In the genomic region with DNA sequence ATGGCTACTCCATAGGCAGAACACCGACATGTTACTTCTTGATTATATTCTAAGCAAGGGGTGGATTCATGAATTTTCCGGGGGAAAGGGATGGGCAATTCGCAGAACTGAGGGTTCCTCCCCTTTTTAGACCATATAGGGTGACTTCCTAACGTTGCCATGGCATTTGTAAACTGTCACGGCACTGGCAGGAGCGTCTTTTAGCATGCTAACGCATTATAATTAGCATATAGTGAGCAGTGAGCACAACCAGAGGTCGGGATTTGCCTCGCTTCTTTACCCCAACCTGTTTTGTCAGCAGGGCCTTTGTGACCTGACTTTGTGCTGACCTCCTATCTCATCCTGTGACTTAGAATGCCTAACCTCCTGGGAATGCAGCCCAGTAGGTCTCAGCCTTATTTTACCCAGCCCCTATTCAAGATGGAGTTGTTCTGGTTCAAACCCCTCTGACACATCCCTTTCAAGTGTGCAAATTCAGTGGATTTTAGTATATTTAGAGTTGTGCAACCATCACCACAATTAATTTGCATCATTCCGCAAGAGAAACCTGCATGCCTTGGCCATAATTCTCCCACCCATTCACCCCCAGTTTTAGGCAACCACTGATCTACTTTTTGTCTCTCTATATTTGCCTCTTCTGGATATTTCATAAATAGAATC, we compare ENCODE assay signal across 10 cellular contexts. TPM values are rescaled to one million over a fixed set of nuclear protein-coding genes. Genes with fewer than 3 reads are reported as not detected.
DNase-seq lines count a peak whose midpoint lies in the region; ATAC-seq and TF ChIP-seq lines count a peak whose summit lies in the region.
"Had no signal": no experiment of that assay in that cellular context is flagged by ENCODE, and none has a peak within 500 bp of the region (broad histone marks: within the 10 kb centered on the region; RNA-seq: fewer than 3 reads in every experiment).

No MANE protein-coding gene starts in this region.

- no peak overlapping the region for H3K27ac Mint-ChIP-seq in CD14-positive monocyte
- H3K27ac Mint-ChIP-seq in stimulated activated naive CD8-positive, alpha-beta T cell treated with anti-CD3 and anti-CD28 coated beads, Interleukin-15, amount 100 ng/mL, for 72 hours = no peak overlapping the region

- 68 to 82% methylated on average over 10 of the region's 10 CpGs for WGBS in sigmoid colon, 2 donors

- no peak for TF ChIP-seq POLR2A in sigmoid colon (IDR thresholded peaks at IDR 0.05)

- no peaks in the 10 kb centered on the region for H3K9me3 ChIP-seq in HEK293 (ENCODE audit: control insufficient read depth, insufficient read depth, low read depth, low read length)
- H3K9me3 ChIP-seq in iPS-18a (ENCODE audit: control insufficient read depth, low read depth, low read length) = no peaks in the 10 kb centered on the region
- no peaks in the 10 kb centered on the region for H3K9me3 ChIP-seq in sigmoid colon

- H3K36me3 ChIP-seq in HEK293 (ENCODE audit: control insufficient read depth in 2 of 2, insufficient read depth in 1 of 2, low read length in 2 of 2) = peaks cover 5 to 8% of the 10 kb centered on the region in 2 experiments; a peak in 2 of 3 replicates
- no peaks in the 10 kb centered on the region for H3K36me3 ChIP-seq in iPS-18a (ENCODE audit: control insufficient read depth, low read depth, low read length)
- no peaks in the 10 kb centered on the region for H3K36me3 ChIP-seq in sigmoid colon

- TF ChIP-seq CTCF in HEK293 (tag by site-specific recombination; IDR thresholded peaks at IDR 0.05) (no peak), cardiac fibroblast (IDR thresholded peaks at IDR 0.05; ENCODE audit: low read depth, low read length) (no peak), sigmoid colon (IDR thresholded peaks at IDR 0.05) (no peak), CD14-positive monocyte (IDR thresholded peaks at IDR 0.05) (no peak)

- H3K4me1 ChIP-seq in HEK293 (ENCODE audit: control insufficient read depth, insufficient read depth, low read length) (peaks cover 19% of the 10 kb centered on the region), iPS-18a (ENCODE audit: control insufficient read depth, low read depth, low read length) (peaks cover 35% of the 10 kb centered on the region), sigmoid colon (peaks cover 0 to 68% (median 61%) of the 10 kb centered on the region in 4 donors)

- peaks cover 0 to 5% (median 0%) of the 10 kb centered on the region in 7 donors for H3K9me3 Mint-ChIP-seq in CD14-positive monocyte
- H3K9me3 Mint-ChIP-seq in stimulated activated naive CD8-positive, alpha-beta T cell treated with anti-CD3 and anti-CD28 coated beads, Interleukin-15, amount 100 ng/mL, for 72 hours = no peaks in the 10 kb centered on the region

- H3K4me3 ChIP-seq in HEK293 (ENCODE audit: low read depth, low read length) (no peak overlapping the region), cardiac fibroblast (replicated peaks in 1 of 2; ENCODE audit: low read depth in 2 of 2, low read length in 2 of 2) (peak overlapping the region in 1 of 2 donors; percentile 24), iPS-18a (ENCODE audit: low read length) (peak overlapping the region; percentile 66), sigmoid colon (peak overlapping the region in 3 of 4 donors; percentile 15 to 35 (median 18))

- POLR2A ChIA-PET in HEK293 (lab: Yijun Ruan, JAX) = no interaction called here

- DNase-seq in cardiac fibroblast (ENCODE audit: low read depth in 2 of 2) (peak; percentile 35 to 49), sigmoid colon (no peak), AG20443 (ENCODE audit: low spot score) (no peak), CD14-positive monocyte (ENCODE audit: low spot score) (no peak), cerebellar nuclear complex (lab: John Stamatoyannopoulos, UW) (no peak)
- no peak for DNase-seq in stimulated activated naive CD8-positive, alpha-beta T cell treated with anti-CD3 and anti-CD28 coated beads, Interleukin-15, amount 100 ng/mL, for 72 hours
- DNase-seq: activated CD4-positive, alpha-beta T cell treated with anti-CD3 and anti-CD28 coated beads for 4 hours; stimulated activated naive CD4-positive, alpha-beta T cell treated with Interleukin-2 at 50 U/mL for 16 hours had no signal

- no peak for TF ChIP-seq EP300 in sigmoid colon (IDR thresholded peaks at IDR 0.05)

- H3K27me3 Mint-ChIP-seq in CD14-positive monocyte (ENCODE audit: low read depth in 3 of 3) = peaks cover 0 to 2% (median 0%) of the 10 kb centered on the region in 3 donors
- H3K27me3 Mint-ChIP-seq in stimulated activated naive CD8-positive, alpha-beta T cell treated with anti-CD3 and anti-CD28 coated beads, Interleukin-15, amount 100 ng/mL, for 72 hours = no peaks in the 10 kb centered on the region

- peak overlapping the region; percentile 68 for H3K9ac ChIP-seq in iPS-18a (ENCODE audit: low read length)

- peaks cover 5 to 14% of the 10 kb centered on the region in 2 donors for H3K36me3 Mint-ChIP-seq in CD14-positive monocyte

- peaks cover 12% of the 10 kb centered on the region for H3K4me1 Mint-ChIP-seq in CD14-positive monocyte
- H3K4me1 Mint-ChIP-seq in stimulated activated naive CD8-positive, alpha-beta T cell treated with anti-CD3 and anti-CD28 coated beads, Interleukin-15, amount 100 ng/mL, for 72 hours = peaks cover 10% of the 10 kb centered on the region

- H3K4me3 Mint-ChIP-seq in CD14-positive monocyte = no peak overlapping the region
- H3K4me3 Mint-ChIP-seq in stimulated activated naive CD8-positive, alpha-beta T cell treated with anti-CD3 and anti-CD28 coated beads, Interleukin-15, amount 100 ng/mL, for 72 hours = no peak overlapping the region

- CTCF ChIA-PET in HEK293 (lab: Yijun Ruan, JAX) = no interaction called here

- no peak for ATAC-seq in stimulated activated naive CD8-positive, alpha-beta T cell treated with anti-CD3 and anti-CD28 coated beads, Interleukin-15, amount 100 ng/mL, for 72 hours

- no peak overlapping the region for H3K27ac ChIP-seq in HEK293 (ENCODE audit: extremely low read depth, low read depth, low read length)
- H3K27ac ChIP-seq in iPS-18a (ENCODE audit: low read length) = peak overlapping the region; percentile 93
- H3K27ac ChIP-seq in sigmoid colon = peak overlapping the region in 3 of 4 donors; percentile 66 to 72 (median 70)

- H3K27me3 ChIP-seq in iPS-18a (ENCODE audit: control insufficient read depth, insufficient read depth, low read length) (no peaks in the 10 kb centered on the region), sigmoid colon (no peaks in the 10 kb centered on the region)

- intact Hi-C loops in sigmoid colon (cut with DNase I) (no loop called here), CD14-positive monocyte (cut with micrococcal nuclease) (no loop called here)

TF ChIP-seq in HEK293, 187 proteins besides CTCF, POLR2A, EP300 and RAD21:
- TF ChIP-seq ZNF521 (tag by site-specific recombination; IDR thresholded peaks at IDR 0.05) = no peak
- TF ChIP-seq, protein P1, sequence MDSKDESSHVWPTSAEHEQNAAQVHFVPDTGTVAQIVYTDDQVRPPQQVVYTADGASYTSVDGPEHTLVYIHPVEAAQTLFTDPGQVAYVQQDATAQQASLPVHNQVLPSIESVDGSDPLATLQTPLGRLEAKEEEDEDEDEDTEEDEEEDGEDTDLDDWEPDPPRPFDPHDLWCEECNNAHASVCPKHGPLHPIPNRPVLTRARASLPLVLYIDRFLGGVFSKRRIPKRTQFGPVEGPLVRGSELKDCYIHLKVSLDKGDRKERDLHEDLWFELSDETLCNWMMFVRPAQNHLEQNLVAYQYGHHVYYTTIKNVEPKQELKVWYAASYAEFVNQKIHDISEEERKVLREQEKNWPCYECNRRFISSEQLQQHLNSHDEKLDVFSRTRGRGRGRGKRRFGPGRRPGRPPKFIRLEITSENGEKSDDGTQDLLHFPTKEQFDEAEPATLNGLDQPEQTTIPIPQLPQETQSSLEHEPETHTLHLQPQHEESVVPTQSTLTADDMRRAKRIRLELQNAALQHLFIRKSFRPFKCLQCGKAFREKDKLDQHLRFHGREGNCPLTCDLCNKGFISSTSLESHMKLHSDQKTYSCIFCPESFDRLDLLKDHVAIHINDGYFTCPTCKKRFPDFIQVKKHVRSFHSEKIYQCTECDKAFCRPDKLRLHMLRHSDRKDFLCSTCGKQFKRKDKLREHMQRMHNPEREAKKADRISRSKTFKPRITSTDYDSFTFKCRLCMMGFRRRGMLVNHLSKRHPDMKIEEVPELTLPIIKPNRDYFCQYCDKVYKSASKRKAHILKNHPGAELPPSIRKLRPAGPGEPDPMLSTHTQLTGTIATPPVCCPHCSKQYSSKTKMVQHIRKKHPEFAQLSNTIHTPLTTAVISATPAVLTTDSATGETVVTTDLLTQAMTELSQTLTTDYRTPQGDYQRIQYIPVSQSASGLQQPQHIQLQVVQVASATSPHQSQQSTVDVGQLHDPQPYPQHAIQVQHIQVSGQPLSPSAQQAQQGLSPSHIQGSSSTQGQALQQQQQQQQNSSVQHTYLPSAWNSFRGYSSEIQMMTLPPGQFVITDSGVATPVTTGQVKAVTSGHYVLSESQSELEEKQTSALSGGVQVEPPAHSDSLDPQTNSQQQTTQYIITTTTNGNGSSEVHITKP (tag by site-specific recombination; IDR thresholded peaks at IDR 0.05) = 0 out of 2 replicates have a peak, but pooled peaks have one; percentile 30

RNA-seq across cellular contexts. Expression of gene PALS1, which starts 27.4 kb away (rescaled TPM):
- total RNA-seq in sigmoid colon = 10 to 100 TPM; 20.2 to 29.4 (median 23.0) TPM
- polyA plus RNA-seq in sigmoid colon (10 to 100 TPM; 10.8 to 35.8 (median 19.8) TPM), CD14-positive monocyte (1 to 10 TPM in 1 of 2 donors, under 1 TPM in 1; 0.95 to 2.0 TPM)

Comparison
In these comparisons a context has a peak if more than half of its experiments do, and no peak if none do; other contexts are left out.
1. DNase-seq: peak in cardiac fibroblast (2 of 2); none in sigmoid colon (single experiment), AG20443 (single experiment), CD14-positive monocyte (single experiment), stimulated activated naive CD8-positive, alpha-beta T cell treated with anti-CD3 and anti-CD28 coated beads, Interleukin-15, amount 100 ng/mL, for 72 hours (0 of 2) and cerebellar nuclear complex (0 of 2).